22 cellular contexts compared by ENCODE assay signal in the genomic region with DNA sequence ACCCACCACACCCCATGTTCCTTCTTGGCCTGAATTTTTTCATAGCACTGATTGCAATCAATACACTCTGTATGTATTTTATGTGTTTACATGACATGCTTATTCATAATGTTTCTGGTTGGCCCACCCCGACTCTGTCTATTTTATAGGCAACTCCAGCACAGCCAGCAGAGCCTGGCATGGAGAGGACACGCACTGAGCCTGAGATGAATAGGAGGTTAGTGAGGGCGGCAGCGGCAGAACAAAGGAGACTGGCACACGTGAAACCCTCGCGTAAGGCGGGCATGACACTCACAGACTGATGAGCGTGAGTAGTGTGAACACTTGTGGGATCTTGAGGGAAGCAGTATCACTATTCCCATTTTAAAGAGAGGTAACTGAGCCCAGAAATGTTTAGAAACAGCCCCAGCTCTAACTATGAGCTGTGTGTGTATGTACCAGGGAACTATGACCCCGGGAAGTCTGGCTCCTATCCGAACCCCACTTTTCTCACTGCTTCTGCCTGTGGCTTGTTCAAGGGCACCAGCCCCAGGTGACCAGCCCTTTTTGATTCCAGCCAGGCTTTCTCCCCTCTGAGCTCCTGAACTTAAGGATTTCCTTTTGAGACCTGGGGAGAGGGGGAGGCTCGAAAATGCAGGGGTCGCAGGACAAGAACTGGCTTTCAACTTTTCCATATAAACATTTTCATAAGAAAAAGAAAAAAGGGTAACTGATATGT.
DNase-seq lines count a peak whose midpoint lies in the region; ATAC-seq and TF ChIP-seq lines count a peak whose summit lies in the region.
"Had no signal": no experiment of that assay in that cellular context is flagged by ENCODE, and none has a peak within 500 bp of the region (broad histone marks: within the 10 kb centered on the region; RNA-seq: fewer than 3 reads in every experiment).

No MANE protein-coding gene starts in this region.

- TF ChIP-seq CTCF in right atrium auricular region (IDR thresholded peaks at IDR 0.05) (no peak), left ventricle myocardium inferior (IDR thresholded peaks at IDR 0.05; ENCODE audit: borderline replicate concordance) (no peak), esophagus muscularis mucosa (IDR thresholded peaks at IDR 0.05) (no peak), upper lobe of right lung (IDR thresholded peaks at IDR 0.05) (no peak)

- H2BK5ac ChIP-seq in neuronal stem cell (ENCODE audit: low read length) = no peak overlapping the region

- no peak overlapping the region for H2AK5ac ChIP-seq in neuronal stem cell (ENCODE audit: low read depth, low read length)

- CTCF ChIA-PET in activated naive CD4-positive, alpha-beta T cell treated with anti-CD3 and anti-CD28 coated beads, Interleukin-2, amount 10 ng/mL, durations not matched to agents 7 days and 5 days (lab: Charles Lee) = no interaction called here

- H3K4me3 Mint-ChIP-seq in activated naive CD4-positive, alpha-beta T cell treated with anti-CD3 and anti-CD28 coated beads, Interleukin-2, amount 10 ng/mL, durations not matched to agents 7 days and 5 days = no peak overlapping the region
- H3K4me3 Mint-ChIP-seq: CD8-positive, alpha-beta T cell had no signal

- no peak overlapping the region for H3K4me2 ChIP-seq in neuronal stem cell (ENCODE audit: insufficient read depth, low read length, poor library complexity, severe bottlenecking)
- H3K4me2 ChIP-seq: BLaER1 treated with 17β-estradiol and CSF1 and Interleukin-3, amounts not matched to agents 10 nM and 100 nM; KMS-11; PC-9 had no signal

- TF ChIP-seq EP300 in esophagus muscularis mucosa (IDR thresholded peaks at IDR 0.05) = no peak

- H3K4me3 ChIP-seq in right atrium auricular region (no peak overlapping the region), left ventricle myocardium inferior (no peak overlapping the region), esophagus muscularis mucosa (no peak overlapping the region), neuronal stem cell (ENCODE audit: low read length in 2 of 2) (no peak overlapping the region), upper lobe of right lung (no peak overlapping the region)
- H3K4me3 ChIP-seq: BLaER1 treated with 17β-estradiol and CSF1 and Interleukin-3, amounts not matched to agents 10 nM and 100 nM; PC-9 had no signal

- no peak overlapping the region for H3K4ac ChIP-seq in neuronal stem cell (ENCODE audit: low read length)

- TF ChIP-seq POLR2A in esophagus muscularis mucosa (IDR thresholded peaks at IDR 0.05; ENCODE audit: low read depth) = no peak

- H3K36me3 ChIP-seq in right atrium auricular region (no peaks in the 10 kb centered on the region), left ventricle myocardium inferior (no peaks in the 10 kb centered on the region), esophagus muscularis mucosa (no peaks in the 10 kb centered on the region), neuronal stem cell (replicated peaks in 1 of 2; ENCODE audit: control insufficient read depth in 2 of 2, insufficient read depth in 2 of 2, low read length in 2 of 2) (no peaks in the 10 kb centered on the region), upper lobe of right lung (no peaks in the 10 kb centered on the region)

- ATAC-seq in upper lobe of right lung = no peak
- ATAC-seq: CD8-positive, alpha-beta T cell had no signal

- peaks cover 23% of the 10 kb centered on the region for H3K4me1 Mint-ChIP-seq in activated naive CD4-positive, alpha-beta T cell treated with anti-CD3 and anti-CD28 coated beads, Interleukin-2, amount 10 ng/mL, durations not matched to agents 7 days and 5 days

- no peak overlapping the region for H2AFZ ChIP-seq in neuronal stem cell (ENCODE audit: low read length)
- H2AFZ ChIP-seq: PC-9 had no signal

- intact Hi-C loops in left ventricle myocardium inferior (cut with micrococcal nuclease) = no loop called here
- intact Hi-C loops in esophagus muscularis mucosa (cut with DNase I) = no loop called here
- intact Hi-C loops in upper lobe of right lung (cut with DNase I) = no loop called here

- peaks cover 42% of the 10 kb centered on the region for H3K27me3 Mint-ChIP-seq in activated naive CD4-positive, alpha-beta T cell treated with anti-CD3 and anti-CD28 coated beads, Interleukin-2, amount 10 ng/mL, durations not matched to agents 7 days and 5 days

- H3K23ac ChIP-seq in neuronal stem cell (ENCODE audit: low read depth, low read length, poor library complexity) = peak overlapping the region; percentile 76

- H3K18ac ChIP-seq in neuronal stem cell (ENCODE audit: low read length) = no peak overlapping the region

- H3K27me3 ChIP-seq in right atrium auricular region (no peaks in the 10 kb centered on the region), left ventricle myocardium inferior (ENCODE audit: low read depth) (no peaks in the 10 kb centered on the region), esophagus muscularis mucosa (peaks cover 0 to 6% (median 0%) of the 10 kb centered on the region in 4 donors), neuronal stem cell (ENCODE audit: control insufficient read depth in 3 of 3, insufficient read depth in 3 of 3, low read depth in 1 of 3, low read length in 3 of 3) (peaks cover 0 to 8% (median 0%) of the 10 kb centered on the region in 3 experiments), upper lobe of right lung (no peaks in the 10 kb centered on the region)
- H3K27me3 ChIP-seq: BLaER1 treated with 17β-estradiol and CSF1 and Interleukin-3, amounts not matched to agents 10 nM and 100 nM had no signal

- H3K9me3 ChIP-seq in right atrium auricular region (no peaks in the 10 kb centered on the region), left ventricle myocardium inferior (replicated peaks) (no peaks in the 10 kb centered on the region), esophagus muscularis mucosa (peaks cover 0 to 1% (median 0%) of the 10 kb centered on the region in 4 donors), neuronal stem cell (replicated peaks in 1 of 2; ENCODE audit: control insufficient read depth in 2 of 2, insufficient read depth in 1 of 2, low read depth in 1 of 2, low read length in 2 of 2) (no peaks in the 10 kb centered on the region), upper lobe of right lung (no peaks in the 10 kb centered on the region)
- H3K9me3 ChIP-seq: BLaER1 treated with 17β-estradiol and CSF1 and Interleukin-3, amounts not matched to agents 10 nM and 100 nM had no signal

- H2BK120ac ChIP-seq in neuronal stem cell (ENCODE audit: low read depth, low read length) = no peak overlapping the region

- no peak overlapping the region for H3K14ac ChIP-seq in neuronal stem cell (ENCODE audit: low read length)

- no peak overlapping the region for H3K27ac Mint-ChIP-seq in activated naive CD4-positive, alpha-beta T cell treated with anti-CD3 and anti-CD28 coated beads, Interleukin-2, amount 10 ng/mL, durations not matched to agents 7 days and 5 days
- H3K27ac Mint-ChIP-seq: CD8-positive, alpha-beta T cell had no signal

- WGBS in esophagus muscularis mucosa = 93% methylated on average over 13 of the region's 13 CpGs
- WGBS in neuronal stem cell (ENCODE audit: extremely low coverage in 2 of 2, insufficient read length in 2 of 2, insufficient replicate concordance in 1 of 2), 2 donors = no CpG with 5 or more reads among the region's 13 CpGs

- H3K27ac ChIP-seq in right atrium auricular region (no peak overlapping the region), left ventricle myocardium inferior (replicated peaks) (no peak overlapping the region), esophagus muscularis mucosa (replicated peaks in 1 of 4) (no peak overlapping the region), neuronal stem cell (replicated peaks; ENCODE audit: low read length) (no peak overlapping the region), upper lobe of right lung (no peak overlapping the region)
- H3K27ac ChIP-seq: BLaER1 treated with 17β-estradiol and CSF1 and Interleukin-3, amounts not matched to agents 10 nM and 100 nM; HL-60; KMS-11; PC-9; RWPE1 had no signal

- H3K9ac ChIP-seq in neuronal stem cell (ENCODE audit: low read depth, low read length, poor library complexity) = no peak overlapping the region
- H3K9ac ChIP-seq: BLaER1 treated with 17β-estradiol and CSF1 and Interleukin-3, amounts not matched to agents 10 nM and 100 nM; KMS-11 had no signal

- H4K91ac ChIP-seq in neuronal stem cell (ENCODE audit: low read depth, low read length, poor library complexity) = no peak overlapping the region

- H4K8ac ChIP-seq in neuronal stem cell (ENCODE audit: low read depth, low read length) = no peak overlapping the region

- no peaks in the 10 kb centered on the region for H3K79me1 ChIP-seq in neuronal stem cell (ENCODE audit: low read depth, low read length)

- no peak overlapping the region for H2BK15ac ChIP-seq in neuronal stem cell (ENCODE audit: low read length)

- no peaks in the 10 kb centered on the region for H3K9me3 Mint-ChIP-seq in activated naive CD4-positive, alpha-beta T cell treated with anti-CD3 and anti-CD28 coated beads, Interleukin-2, amount 10 ng/mL, durations not matched to agents 7 days and 5 days
- H3K9me3 Mint-ChIP-seq: CD8-positive, alpha-beta T cell had no signal

- H3K4me1 ChIP-seq in right atrium auricular region (no peaks in the 10 kb centered on the region), left ventricle myocardium inferior (no peaks in the 10 kb centered on the region), esophagus muscularis mucosa (no peaks in the 10 kb centered on the region), neuronal stem cell (ENCODE audit: control insufficient read depth in 2 of 2, insufficient read depth in 1 of 2, low read depth in 1 of 2, low read length in 2 of 2) (no peaks in the 10 kb centered on the region), upper lobe of right lung (no peaks in the 10 kb centered on the region)

- H2BK12ac ChIP-seq in neuronal stem cell (ENCODE audit: low read length) = no peak overlapping the region

- DNase-seq in right atrium auricular region (ENCODE audit: low spot score) (peak; percentile 26), left ventricle myocardium inferior (no peak), esophagus muscularis mucosa (ENCODE audit: extremely low spot score) (peak; percentile 50), neuronal stem cell (ENCODE audit: low spot score) (no peak), upper lobe of right lung (peak; percentile 30), GM19240 (ENCODE audit: insufficient read length, low spot score) (no peak)
- no peak for DNase-seq in activated naive CD4-positive, alpha-beta T cell treated with anti-CD3 and anti-CD28 coated beads, Interleukin-2, amount 10 ng/mL, durations not matched to agents 7 days and 5 days
- no peak for DNase-seq in stimulated activated CD4-positive, alpha-beta T cell treated with anti-CD3 and anti-CD28 coated beads, Interleukin-2, amount 100 ng/mL, for 24 hours
- DNase-seq: Calu3, DMS53, MV-4-11, NCI-H1694 treated with DMSO at 0.1 percent for 48 hours, NCI-H2107, NCI-H226, NCI-H524, PC-9, SIG-M5 had no signal

- H3K36me3 Mint-ChIP-seq in activated naive CD4-positive, alpha-beta T cell treated with anti-CD3 and anti-CD28 coated beads, Interleukin-2, amount 10 ng/mL, durations not matched to agents 7 days and 5 days = no peaks in the 10 kb centered on the region
- H3K36me3 Mint-ChIP-seq: CD8-positive, alpha-beta T cell had no signal

Comparison
In these comparisons a context has a peak if more than half of its experiments do, and no peak if none do; other contexts are left out.
1. DNase-seq: peak in right atrium auricular region (single experiment), esophagus muscularis mucosa (single experiment) and upper lobe of right lung (single experiment); none in left ventricle myocardium inferior (single experiment), neuronal stem cell (single experiment), GM19240 (single experiment), activated naive CD4-positive, alpha-beta T cell treated with anti-CD3 and anti-CD28 coated beads, Interleukin-2, amount 10 ng/mL, durations not matched to agents 7 days and 5 days (single experiment) and stimulated activated CD4-positive, alpha-beta T cell treated with anti-CD3 and anti-CD28 coated beads, Interleukin-2, amount 100 ng/mL, for 24 hours (0 of 2).